In the genomic region with DNA sequence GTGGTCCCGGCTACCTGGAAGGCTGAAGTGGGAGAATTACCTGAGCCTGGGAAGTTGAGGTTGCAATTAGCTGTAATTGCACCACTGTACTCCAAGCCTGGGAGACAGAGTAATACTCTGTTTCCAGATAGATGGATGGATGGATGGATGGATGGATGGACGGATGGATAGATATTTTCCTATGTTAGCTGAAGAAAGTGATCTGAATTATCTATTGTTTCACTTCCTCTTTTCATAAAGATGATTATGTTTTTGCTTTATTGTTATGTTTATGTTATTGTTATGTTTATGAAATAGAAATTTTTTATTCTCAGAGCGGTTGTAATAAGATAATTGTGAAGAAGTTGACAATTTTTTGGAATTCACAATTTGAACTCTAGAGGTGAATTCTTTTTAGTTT, we compare ENCODE assay signal across 21 cellular contexts.
"Had no signal": no experiment of that assay in that cellular context is flagged by ENCODE, and none has a peak within 500 bp of the region (broad histone marks: within the 10 kb centered on the region; RNA-seq: fewer than 3 reads in every experiment).

No MANE protein-coding gene starts in this region.

- H3K27ac Mint-ChIP-seq: activated CD8-positive, alpha-beta memory T cell treated with anti-CD3 and anti-CD28 coated beads, Interleukin-2, amount 10 ng/mL, durations not matched to agents 7 days and 5 days had no signal

- H3K4me3 Mint-ChIP-seq: activated CD8-positive, alpha-beta memory T cell treated with anti-CD3 and anti-CD28 coated beads, Interleukin-2, amount 10 ng/mL, durations not matched to agents 7 days and 5 days; neural crest cell; T-cell had no signal

- ATAC-seq: activated CD8-positive, alpha-beta memory T cell treated with anti-CD3 and anti-CD28 coated beads, Interleukin-2, amount 10 ng/mL, durations not matched to agents 7 days and 5 days; body of pancreas; T-cell had no signal

- FAIRE-seq: endothelial cell of umbilical vein had no signal

- H3K4me3 ChIP-seq: body of pancreas, ovary, tibial artery, uterus had no signal

- H3K27me3 Mint-ChIP-seq: activated CD8-positive, alpha-beta memory T cell treated with anti-CD3 and anti-CD28 coated beads, Interleukin-2, amount 10 ng/mL, durations not matched to agents 7 days and 5 days; T-cell had no signal

- H3K4me1 ChIP-seq: body of pancreas, tibial artery, uterus had no signal

- H3K27ac ChIP-seq: body of pancreas, ovary, tibial artery, uterus had no signal

- DNase-seq: activated CD4-positive, alpha-beta T cell treated with anti-CD3 and anti-CD28 coated beads, Interleukin-2, amount 50 U/mL, for 48 hours; activated CD4-positive, CD25-positive, alpha-beta regulatory T cell treated with anti-CD3 and anti-CD28 coated beads, Interleukin-2, amount 50 U/mL, for 72 hours; activated CD8-positive, alpha-beta memory T cell treated with anti-CD3 and anti-CD28 coated beads, Interleukin-2, amount 10 ng/mL, durations not matched to agents 7 days and 5 days; activated naive CD4-positive, alpha-beta T cell treated with anti-CD3 and anti-CD28 coated beads, Interleukin-2, amount 50 U/mL, for 16 hours; activated T-cell treated with anti-CD3 and anti-CD28 coated beads, Interleukin-2, amount 50 U/mL, for 1 hour; amygdala; body of pancreas; caudate nucleus; cortex of kidney; effector CD4-positive, alpha-beta T cell; foreskin fibroblast; ovary; stimulated activated CD4-positive, alpha-beta T cell treated with anti-CD3 and anti-CD28 coated beads, Interleukin-15, amount 100 ng/mL, for 24 hours; stimulated activated CD4-positive, alpha-beta T cell treated with anti-CD3 and anti-CD28 coated beads, Interleukin-4, amount 100 ng/mL, for 1 hour; stimulated activated naive CD4-positive, alpha-beta T cell; T-cell; T1000; tibial artery; uterus had no signal

- H3K9me3 ChIP-seq: body of pancreas, ovary, tibial artery, uterus had no signal

- H3K27me3 ChIP-seq: body of pancreas, ovary, tibial artery, uterus had no signal

- H3K9me3 Mint-ChIP-seq: neural crest cell, T-cell had no signal

- H3K36me3 ChIP-seq: ovary, uterus had no signal
